In the genomic region with DNA sequence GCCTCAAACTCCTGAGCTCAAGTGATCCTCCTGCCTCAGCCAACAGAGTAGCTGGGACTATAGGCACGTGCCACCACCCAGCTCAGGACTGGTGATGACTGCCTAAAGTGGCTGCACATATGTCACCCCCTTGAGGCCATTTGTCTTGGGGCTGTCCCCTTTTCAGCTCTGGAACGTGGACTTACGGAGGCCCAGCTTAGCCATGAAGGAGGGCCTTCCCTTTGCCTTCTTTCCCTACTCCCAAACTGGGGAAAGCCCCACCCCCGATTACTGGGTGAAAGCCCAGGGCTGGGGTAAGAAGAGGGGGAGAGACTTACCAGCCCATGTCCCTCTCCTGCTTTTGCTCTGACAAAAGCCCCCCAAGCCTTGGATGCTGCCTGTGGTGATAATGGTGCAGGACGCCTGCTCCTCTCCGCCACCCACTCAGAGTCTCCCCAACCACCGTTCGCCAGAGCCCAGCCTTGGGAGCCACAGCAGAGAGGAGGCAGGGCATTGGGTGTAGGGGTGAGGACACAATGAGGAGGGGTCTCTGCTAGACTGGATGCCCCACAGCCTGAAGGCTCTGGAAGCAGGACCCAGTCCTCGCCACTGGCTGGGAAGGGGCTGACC, we compare ENCODE assay signal across 8 cellular contexts. TPM values are rescaled to one million over a fixed set of nuclear protein-coding genes. Genes with fewer than 3 reads are reported as not detected.
DNase-seq lines count a peak whose midpoint lies in the region; ATAC-seq and TF ChIP-seq lines count a peak whose summit lies in the region.

No MANE protein-coding gene starts in this region.

- H3K9me3 ChIP-seq in SU-DHL-6 (ENCODE audit: insufficient read depth, low read length): no peaks in the 10 kb centered on the region
- H3K9me3 ChIP-seq in hepatocyte (ENCODE audit: low read depth): no peaks in the 10 kb centered on the region
- H3K9me3 ChIP-seq in thoracic aorta: no peaks in the 10 kb centered on the region

- H4K20me1 ChIP-seq in SU-DHL-6 (ENCODE audit: low read depth, low read length) (peaks cover 11% of the 10 kb centered on the region; the same call in 1 of the 2 replicates), hepatocyte (ENCODE audit: insufficient read depth, poor library complexity, severe bottlenecking) (no peaks in the 10 kb centered on the region)

- H3K27ac ChIP-seq in SU-DHL-6 (ENCODE audit: low read depth, low read length): peak overlapping the region; percentile 98
- peak overlapping the region; percentile 49 for H3K27ac ChIP-seq in hepatocyte
- peak overlapping the region; percentile 69 to 73 for H3K27ac ChIP-seq in thoracic aorta

- peak overlapping the region; percentile 86 for H3K4me3 Mint-ChIP-seq in activated naive CD4-positive, alpha-beta T cell treated with anti-CD3 and anti-CD28 coated beads for 36 hours

- peaks cover 41% of the 10 kb centered on the region for H3F3A ChIP-seq in SU-DHL-6 (ENCODE audit: insufficient read depth)

- peak; percentile 69 for DNase-seq in activated naive CD4-positive, alpha-beta T cell treated with anti-CD3 and anti-CD28 coated beads for 36 hours
- no peak for DNase-seq in activated naive CD4-positive, alpha-beta T cell (lab: John Stamatoyannopoulos, UW)
- DNase-seq in hepatocyte (ENCODE audit: low spot score) (no peak), thoracic aorta (ENCODE audit: low spot score) (peak; percentile 1), NCI-H1092 treated with DMSO at 0.1 percent for 48 hours (lab: John Stamatoyannopoulos, UW) (no peak), globus pallidus (ENCODE audit: low spot score) (no peak)

- peaks cover 19% of the 10 kb centered on the region for H3K4me1 ChIP-seq in hepatocyte (ENCODE audit: insufficient read depth)
- H3K4me1 ChIP-seq in thoracic aorta (ENCODE audit: control insufficient read depth in 1 of 2, low read depth in 2 of 2): peaks cover 21 to 57% of the 10 kb centered on the region in 2 donors

- H3K27me3 ChIP-seq in SU-DHL-6 (ENCODE audit: low read length) (no peaks in the 10 kb centered on the region), hepatocyte (no peaks in the 10 kb centered on the region), thoracic aorta (replicated peaks; ENCODE audit: insufficient read depth) (no peaks in the 10 kb centered on the region)

- H3K9ac ChIP-seq in SU-DHL-6 (ENCODE audit: low read length): peak overlapping the region; percentile 98

- intact Hi-C loops in activated naive CD4-positive, alpha-beta T cell treated with anti-CD3 and anti-CD28 coated beads for 36 hours (cut with micrococcal nuclease): loop anchor here (1.0 to 5.0 kb wide), 6 partner anchors 10 to 815 kb away; partner anchors contain the start of genes ARID5A and CNNM4

- H2AFZ ChIP-seq in SU-DHL-6 (ENCODE audit: low read depth, low read length, severe bottlenecking): no peak overlapping the region
- H2AFZ ChIP-seq in hepatocyte: no peak overlapping the region

- no peaks in the 10 kb centered on the region for H3K27me3 Mint-ChIP-seq in activated naive CD4-positive, alpha-beta T cell treated with anti-CD3 and anti-CD28 coated beads for 36 hours (ENCODE audit: low read depth)

- peak overlapping the region; percentile 99 for H3K27ac Mint-ChIP-seq in activated naive CD4-positive, alpha-beta T cell treated with anti-CD3 and anti-CD28 coated beads for 36 hours

- CTCF ChIA-PET in activated naive CD4-positive, alpha-beta T cell treated with anti-CD3 and anti-CD28 coated beads for 36 hours (lab: Charles Lee): interaction anchor here (0.7 to 18.5 kb wide), 12 partner anchors 9 to 109 kb away, joined by 3 to 482 read pairs (median 6); partner anchors contain the start of genes ADRA2B and ASTL

- ATAC-seq in thoracic aorta (ENCODE audit: insufficient number of reproducible peaks, low FRiP score, low read depth): no peak
- no peak for ATAC-seq in GM19395 (IDR thresholded peaks at IDR 0.05; ENCODE audit: unreplicated experiment)

- H3K36me3 Mint-ChIP-seq in activated naive CD4-positive, alpha-beta T cell treated with anti-CD3 and anti-CD28 coated beads for 36 hours (ENCODE audit: low read depth): peaks cover 26% of the 10 kb centered on the region

- TF ChIP-seq CTCF in SU-DHL-6 (IDR thresholded peaks at IDR 0.05; ENCODE audit: insufficient read depth, low read length, poor library complexity, severe bottlenecking) (no peak), hepatocyte (IDR thresholded peaks at IDR 0.05; ENCODE audit: poor library complexity) (no peak), thoracic aorta (IDR thresholded peaks at IDR 0.05) (no peak)

- H3K79me2 ChIP-seq in SU-DHL-6 (ENCODE audit: insufficient read depth, low read length) (peaks cover 22% of the 10 kb centered on the region), hepatocyte (no peaks in the 10 kb centered on the region)

- H3K4me1 Mint-ChIP-seq in activated naive CD4-positive, alpha-beta T cell treated with anti-CD3 and anti-CD28 coated beads for 36 hours (ENCODE audit: low read depth): peaks cover 61% of the 10 kb centered on the region

- peak overlapping the region; percentile 21 for H3K4me3 ChIP-seq in SU-DHL-6 (ENCODE audit: insufficient read depth, low read length, poor library complexity, severe bottlenecking)
- no peak overlapping the region for H3K4me3 ChIP-seq in hepatocyte
- H3K4me3 ChIP-seq in thoracic aorta: no peak overlapping the region

- WGBS in hepatocyte (ENCODE audit: low lambda C conversion rate, missing lambda C conversion rate): 84% methylated on average over 9 of the region's 9 CpGs

- H3K36me3 ChIP-seq in SU-DHL-6 (ENCODE audit: low read length) (peaks cover 10% of the 10 kb centered on the region), hepatocyte (replicated peaks; ENCODE audit: insufficient read depth, low read depth) (no peaks in the 10 kb centered on the region), thoracic aorta (no peaks in the 10 kb centered on the region)

- H3K9me2 ChIP-seq in SU-DHL-6 (replicated peaks; ENCODE audit: insufficient read depth, low read length) (no peaks in the 10 kb centered on the region), hepatocyte (replicated peaks; ENCODE audit: insufficient read depth) (no peaks in the 10 kb centered on the region)

- no peaks in the 10 kb centered on the region for H3K9me3 Mint-ChIP-seq in activated naive CD4-positive, alpha-beta T cell treated with anti-CD3 and anti-CD28 coated beads for 36 hours

- H3K4me2 ChIP-seq in SU-DHL-6 (ENCODE audit: low read depth, low read length, poor library complexity, severe bottlenecking) (peak overlapping the region; percentile 90), hepatocyte (no peak overlapping the region)

RNA-seq across cellular contexts. Expression of gene DUSP2, which starts 2.5 kb away (rescaled TPM):
- total RNA-seq in activated naive CD4-positive, alpha-beta T cell treated with anti-CD3 and anti-CD28 coated beads for 36 hours: 100 to 1,000 TPM; 429 to 463 TPM
- 7.2 and 11.3 TPM in 2 replicates for total RNA-seq in hepatocyte
- polyA plus RNA-seq in hepatocyte: 17.0 and 24.0 TPM in 2 replicates
- total RNA-seq in thoracic aorta: 10 to 100 TPM in 1 of 2 donors, 1 to 10 TPM in 1; 8.5 to 22.2 TPM

RNA-seq across cellular contexts. Expression of gene ASTL, which starts 9.4 kb away (rescaled TPM):
- total RNA-seq in activated naive CD4-positive, alpha-beta T cell treated with anti-CD3 and anti-CD28 coated beads for 36 hours: 1 to 10 TPM; 2.5 to 2.6 TPM
- total RNA-seq in hepatocyte (not detected in 2 replicates), thoracic aorta (not detected)
- polyA plus RNA-seq in hepatocyte: not detected in 2 replicates

RNA-seq across cellular contexts. Expression of gene ADRA2B, which starts 31.3 kb away (rescaled TPM):
- under 1 TPM; 0.52 TPM for total RNA-seq in activated naive CD4-positive, alpha-beta T cell treated with anti-CD3 and anti-CD28 coated beads for 36 hours
- total RNA-seq in hepatocyte (0.56 and 0.87 TPM in 2 replicates), thoracic aorta (1 to 10 TPM; 3.5 to 4.5 TPM)
- polyA plus RNA-seq in hepatocyte: 0.66 TPM in 1 of 2 replicates, not detected in the other

Comparison
In these comparisons a context has a peak if more than half of its experiments do, and no peak if none do; other contexts are left out.
1. DNase-seq: peak in activated naive CD4-positive, alpha-beta T cell treated with anti-CD3 and anti-CD28 coated beads for 36 hours (single experiment) and thoracic aorta (single experiment); none in activated naive CD4-positive, alpha-beta T cell (0 of 4), hepatocyte (single experiment), NCI-H1092 treated with DMSO at 0.1 percent for 48 hours (single experiment) and globus pallidus (single experiment).
2. RNA of gene DUSP2, which starts 2.5 kb away (total RNA-seq): 429 to 463 TPM in activated naive CD4-positive, alpha-beta T cell treated with anti-CD3 and anti-CD28 coated beads for 36 hours; 8.5 to 22.2 TPM in thoracic aorta and 7.2 to 11.3 TPM in hepatocyte; every median in the first group is over 10 times any median in the second.
3. Peak in every context shown above with its lines, with median percentiles within 50 percentile points of each other: H3K27ac ChIP-seq.